8 cellular contexts compared by ENCODE assay signal in genomic region chr13:79385694-79386093, GRCh38. TPM values are rescaled to one million over a fixed set of nuclear protein-coding genes. Genes with fewer than 3 reads are reported as not detected.
DNase-seq lines count a peak whose midpoint lies in the region; ATAC-seq, FAIRE-seq and TF ChIP-seq lines count a peak whose summit lies in the region.

No MANE protein-coding gene starts in this region.

- TF ChIP-seq CTCF in heart left ventricle (IDR thresholded peaks at IDR 0.05), result no peak
- no peak for TF ChIP-seq CTCF in right atrium auricular region (IDR thresholded peaks at IDR 0.05)

- DNase-seq in heart left ventricle (no peak), right atrium auricular region (ENCODE audit: low spot score) (no peak), OCI-M1 (lab: John Stamatoyannopoulos, UW) (peak; percentile 70), memory B cell (ENCODE audit: low spot score in 2 of 2) (no peak), NCI-H748 treated with DMSO at 0.1 percent for 48 hours (lab: John Stamatoyannopoulos, UW) (no peak), small intestine (no peak), aorta (no peak)

- TF ChIP-seq POLR2A in heart left ventricle (IDR thresholded peaks at IDR 0.05), result no peak

- H3K9me3 Mint-ChIP-seq in memory B cell, result no peaks in the 10 kb centered on the region

- H3K4me3 Mint-ChIP-seq in memory B cell, result no peak overlapping the region

- no peaks in the 10 kb centered on the region for H3K27me3 Mint-ChIP-seq in memory B cell

- H3K9me3 ChIP-seq in heart left ventricle (no peaks in the 10 kb centered on the region), right atrium auricular region (no peaks in the 10 kb centered on the region), small intestine (ENCODE audit: control insufficient read depth, low read depth) (no peaks in the 10 kb centered on the region), aorta (ENCODE audit: control insufficient read depth, low read length) (no peaks in the 10 kb centered on the region)

- H3K27ac Mint-ChIP-seq in memory B cell, result peak overlapping the region; percentile 41

- FAIRE-seq in small intestine (lab: Jason Lieb, UNC), result no peak

- intact Hi-C loops in heart left ventricle (cut with DNase I) (no loop called here), aorta (cut with DNase I) (no loop called here)

- no peaks in the 10 kb centered on the region for H3K36me3 ChIP-seq in heart left ventricle
- no peaks in the 10 kb centered on the region for H3K36me3 ChIP-seq in right atrium auricular region
- peaks cover 0 to 2% of the 10 kb centered on the region in 2 donors for H3K36me3 ChIP-seq in small intestine (ENCODE audit: control insufficient read depth in 2 of 2, insufficient read depth in 2 of 2, low read length in 2 of 2)
- no peaks in the 10 kb centered on the region for H3K36me3 ChIP-seq in aorta (ENCODE audit: control insufficient read depth in 1 of 2, insufficient read depth in 2 of 2, low read length in 1 of 2)

- H3K4me1 ChIP-seq in heart left ventricle, result peaks cover 0 to 65% (median 22%) of the 10 kb centered on the region in 12 donors
- peaks cover 0 to 25% of the 10 kb centered on the region in 2 donors for H3K4me1 ChIP-seq in right atrium auricular region
- H3K4me1 ChIP-seq in small intestine (ENCODE audit: control insufficient read depth in 2 of 2, insufficient read depth in 1 of 2, low read depth in 1 of 2, low read length in 1 of 2), result peaks cover 3 to 4% of the 10 kb centered on the region in 2 donors
- no peaks in the 10 kb centered on the region for H3K4me1 ChIP-seq in aorta (ENCODE audit: control insufficient read depth in 1 of 2, insufficient read depth in 2 of 2, low read length in 2 of 2)

- peaks cover 41% of the 10 kb centered on the region for H3K4me1 Mint-ChIP-seq in memory B cell

- peaks cover 8% of the 10 kb centered on the region for H3K36me3 Mint-ChIP-seq in memory B cell

- ATAC-seq in heart left ventricle (peak in 3 of 4 donors; percentile 56 to 76 (median 72)), HG02852 (IDR thresholded peaks at IDR 0.05; ENCODE audit: unreplicated experiment) (peak; percentile 91), memory B cell (ENCODE audit: low read depth) (peak; percentile 36), aorta (ENCODE audit: low FRiP score) (no peak)

- H3K4me3 ChIP-seq in heart left ventricle (no peak overlapping the region), right atrium auricular region (no peak overlapping the region), small intestine (ENCODE audit: low read depth in 1 of 2, low read length in 2 of 2) (no peak overlapping the region), aorta (ENCODE audit: low read length in 2 of 2) (no peak overlapping the region)

- 20 to 28% (median 27%) methylated on average over 1 of the region's 1 CpG for WGBS in heart left ventricle, 4 donors
- 42 to 70% (median 60%) methylated on average over 1 of the region's 1 CpG for WGBS in small intestine, 3 donors
- 40 to 52% methylated on average over 1 of the region's 1 CpG for WGBS in aorta, 2 donors

- no peak overlapping the region for H3K27ac ChIP-seq in heart left ventricle
- no peak overlapping the region for H3K27ac ChIP-seq in right atrium auricular region
- no peak overlapping the region for H3K27ac ChIP-seq in small intestine (ENCODE audit: low read depth in 1 of 2, low read length in 1 of 2)
- no peak overlapping the region for H3K27ac ChIP-seq in aorta (ENCODE audit: low read depth in 1 of 2, low read length in 2 of 2)

- H3K27me3 ChIP-seq in heart left ventricle (no peaks in the 10 kb centered on the region), right atrium auricular region (no peaks in the 10 kb centered on the region), small intestine (ENCODE audit: control insufficient read depth in 2 of 2, insufficient read depth in 2 of 2, low read length in 2 of 2) (no peaks in the 10 kb centered on the region), aorta (ENCODE audit: control insufficient read depth in 1 of 2, insufficient read depth in 2 of 2, low read length in 1 of 2) (no peaks in the 10 kb centered on the region)

RNA-seq across cellular contexts. Expression of gene RBM26, which starts 20.4 kb away (rescaled TPM):
- total RNA-seq in heart left ventricle (10 to 100 TPM; 16.9 to 28.4 (median 21.0) TPM), right atrium auricular region (10 to 100 TPM; 19.0 to 19.1 TPM), aorta (10 to 100 TPM; 37.5 to 54.6 TPM)
- polyA plus RNA-seq in heart left ventricle (10 to 100 TPM; 11.5 to 16.6 TPM), small intestine (10 to 100 TPM in 2 of 3 donors, 1 to 10 TPM in 1; 7.6 to 14.9 (median 11.0) TPM), aorta (10 to 100 TPM in 1 of 2 donors, 1 to 10 TPM in 1; 5.5 to 21.7 TPM)
